In the genomic region with DNA sequence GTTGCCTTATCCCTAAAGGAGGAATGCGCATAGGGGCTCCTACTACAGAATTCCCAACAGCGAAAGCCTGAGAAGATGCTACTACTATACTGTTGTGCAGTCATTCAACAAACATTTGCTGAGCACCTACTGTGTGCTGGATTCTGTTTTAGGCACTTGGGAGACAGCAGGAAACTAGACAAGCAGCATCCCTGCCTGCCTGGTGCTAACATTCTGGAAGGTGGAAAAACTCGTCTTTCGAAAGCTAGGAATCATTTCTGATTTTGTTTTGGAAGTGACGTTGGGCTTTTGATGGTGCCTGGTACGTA, we compare ENCODE assay signal across 21 cellular contexts.
DNase-seq lines count a peak whose midpoint lies in the region; ATAC-seq and TF ChIP-seq lines count a peak whose summit lies in the region.
"Had no signal": no experiment of that assay in that cellular context is flagged by ENCODE, and none has a peak within 500 bp of the region (broad histone marks: within the 10 kb centered on the region; RNA-seq: fewer than 3 reads in every experiment).

No MANE protein-coding gene starts in this region.

- peaks cover 6% of the 10 kb centered on the region for H3K27me3 Mint-ChIP-seq in brain

- CTCF ChIA-PET in Panc1 (lab: Charles Lee): no interaction called here

- TF ChIP-seq CTCF in Panc1 (IDR thresholded peaks at IDR 0.05): no peak
- TF ChIP-seq CTCF in brain (conservative IDR thresholded peaks at IDR 0.05): no peak
- no peak for TF ChIP-seq CTCF in lower lobe of right lung (IDR thresholded peaks at IDR 0.05)

- H3K36me3 ChIP-seq in Panc1 (ENCODE audit: control insufficient read depth, insufficient read depth, low read length) (no peaks in the 10 kb centered on the region), lower lobe of right lung (no peaks in the 10 kb centered on the region)

- peaks cover 64% of the 10 kb centered on the region for H3K4me1 Mint-ChIP-seq in brain

- 0 out of 2 replicates have a peak overlapping the region, but pooled peaks have one; percentile 24 for H3K27ac ChIP-seq in Panc1 (ENCODE audit: low read length)
- H3K27ac ChIP-seq in lower lobe of right lung: peak overlapping the region; percentile 85
- H3K27ac ChIP-seq in temporal lobe (ENCODE audit: low read depth, low read length): peak overlapping the region; percentile 79
- H3K27ac ChIP-seq: parathyroid adenoma, RWPE1 had no signal

- H3K27me3 ChIP-seq in Panc1 (ENCODE audit: control insufficient read depth, insufficient read depth, low read length) (no peaks in the 10 kb centered on the region), lower lobe of right lung (ENCODE audit: low read depth) (no peaks in the 10 kb centered on the region)

- in situ Hi-C loops in Panc1 (cut with HindIII; ENCODE audit: low pct_unique_long_range_greater_than_20kb, low sequenced_read_pairs): no loop called here
- in situ Hi-C loops in G401 (cut with HindIII; ENCODE audit: low sequenced_read_pairs): no loop called here

- H3K4me3 ChIP-seq in Panc1 (ENCODE audit: low read depth in 2 of 2, low read length in 2 of 2) (no peak overlapping the region), lower lobe of right lung (peak overlapping the region; percentile 20)

- DNase-seq in Panc1 (ENCODE audit: low read depth, low spot score) (no peak), lower lobe of right lung (no peak), G401 (ENCODE audit: low spot score) (no peak)
- DNase-seq: activated CD4-positive, alpha-beta T cell treated with anti-CD3 and anti-CD28 coated beads for 48 hours; activated naive CD8-positive, alpha-beta T cell treated with anti-CD3 and anti-CD28 coated beads, Interleukin-2, amount 50 U/mL, for 24 hours; CD8-positive, alpha-beta memory T cell; central memory CD4-positive, alpha-beta T cell; immature natural killer cell; naive B cell; NCI-H1105 treated with DMSO at 0.1 percent for 48 hours; NCI-H510A; stimulated activated CD4-positive, alpha-beta T cell treated with anti-CD3 and anti-CD28 coated beads, Interleukin-2, amount 100 ng/mL, for 48 hours had no signal

- no TSS peak for BruUV-seq in Panc1 (replicated peaks; lab: Mats Ljungman, UMichigan)

- H3K36me3 Mint-ChIP-seq in brain: no peaks in the 10 kb centered on the region
- H3K36me3 Mint-ChIP-seq: CD8-positive, alpha-beta memory T cell; immature natural killer cell; naive B cell had no signal

- peak overlapping the region in 1 of 5 experiments; percentile 49 for H3K4me3 Mint-ChIP-seq in brain
- H3K4me3 Mint-ChIP-seq: activated naive CD8-positive, alpha-beta T cell treated with anti-CD3 and anti-CD28 coated beads, Interleukin-2, amount 50 U/mL, for 24 hours; activated T-helper 17 cell treated with anti-CD3 and anti-CD28 coated beads, Interleukin-2, amount 50 U/mL, for 72 hours; CD8-positive, alpha-beta memory T cell; immature natural killer cell; naive B cell; stimulated activated naive CD8-positive, alpha-beta T cell treated with anti-CD3 and anti-CD28 coated beads, Interleukin-15, Interleukin-2, amounts not matched to agents 100 ng/mL and 50 ng/mL, for 24 hours had no signal

- peaks cover 16% of the 10 kb centered on the region for H3K4me1 ChIP-seq in Panc1 (ENCODE audit: control insufficient read depth, insufficient read depth, low read length)
- peaks cover 74% of the 10 kb centered on the region for H3K4me1 ChIP-seq in lower lobe of right lung
- H3K4me1 ChIP-seq: parathyroid adenoma had no signal

- H3K9me3 ChIP-seq in Panc1 (ENCODE audit: control insufficient read depth, insufficient read depth, low read depth, low read length) (no peaks in the 10 kb centered on the region), lower lobe of right lung (no peaks in the 10 kb centered on the region)

- ATAC-seq in Panc1 (no peak), lower lobe of right lung (no peak), HG03196 (IDR thresholded peaks at IDR 0.05; ENCODE audit: unreplicated experiment) (no peak), HG03139 (IDR thresholded peaks at IDR 0.05; ENCODE audit: unreplicated experiment) (no peak), HG03520 (IDR thresholded peaks at IDR 0.05; ENCODE audit: unreplicated experiment) (no peak)
- ATAC-seq: activated naive CD8-positive, alpha-beta T cell treated with anti-CD3 and anti-CD28 coated beads, Interleukin-2, amount 50 U/mL, for 24 hours; activated T-helper 17 cell treated with anti-CD3 and anti-CD28 coated beads, Interleukin-2, amount 50 U/mL, for 72 hours had no signal

- peaks cover 3 to 18% (median 13%) of the 10 kb centered on the region in 5 experiments for H3K9me3 Mint-ChIP-seq in brain
- H3K9me3 Mint-ChIP-seq: activated naive CD8-positive, alpha-beta T cell treated with anti-CD3 and anti-CD28 coated beads, Interleukin-2, amount 50 U/mL, for 24 hours; activated T-helper 17 cell treated with anti-CD3 and anti-CD28 coated beads, Interleukin-2, amount 50 U/mL, for 72 hours; stimulated activated naive CD8-positive, alpha-beta T cell treated with anti-CD3 and anti-CD28 coated beads, Interleukin-15, Interleukin-2, amounts not matched to agents 100 ng/mL and 50 ng/mL, for 24 hours had no signal

- H3K27ac Mint-ChIP-seq in brain: peak overlapping the region in 4 of 5 experiments; percentile 63 to 86 (median 73)
- H3K27ac Mint-ChIP-seq: activated naive CD8-positive, alpha-beta T cell treated with anti-CD3 and anti-CD28 coated beads, Interleukin-2, amount 50 U/mL, for 24 hours; activated T-helper 17 cell treated with anti-CD3 and anti-CD28 coated beads, Interleukin-2, amount 50 U/mL, for 72 hours; immature natural killer cell; naive B cell; stimulated activated naive CD8-positive, alpha-beta T cell treated with anti-CD3 and anti-CD28 coated beads, Interleukin-15, Interleukin-2, amounts not matched to agents 100 ng/mL and 50 ng/mL, for 24 hours had no signal

- POLR2A ChIA-PET in Panc1 (lab: Charles Lee): no interaction called here

- intact Hi-C loops in Panc1 (cut with micrococcal nuclease; ENCODE audit: unreplicated experiment) (no loop called here), lower lobe of right lung (cut with DNase I) (no loop called here)

Comparison
In these comparisons a context has a peak if more than half of its experiments do, and no peak if none do; other contexts are left out.
1. H3K27ac ChIP-seq: peak in every context shown above with its lines; median percentile 85 in lower lobe of right lung; 79 in temporal lobe; 24 in Panc1.